23 cellular contexts compared by ENCODE assay signal in the genomic region with DNA sequence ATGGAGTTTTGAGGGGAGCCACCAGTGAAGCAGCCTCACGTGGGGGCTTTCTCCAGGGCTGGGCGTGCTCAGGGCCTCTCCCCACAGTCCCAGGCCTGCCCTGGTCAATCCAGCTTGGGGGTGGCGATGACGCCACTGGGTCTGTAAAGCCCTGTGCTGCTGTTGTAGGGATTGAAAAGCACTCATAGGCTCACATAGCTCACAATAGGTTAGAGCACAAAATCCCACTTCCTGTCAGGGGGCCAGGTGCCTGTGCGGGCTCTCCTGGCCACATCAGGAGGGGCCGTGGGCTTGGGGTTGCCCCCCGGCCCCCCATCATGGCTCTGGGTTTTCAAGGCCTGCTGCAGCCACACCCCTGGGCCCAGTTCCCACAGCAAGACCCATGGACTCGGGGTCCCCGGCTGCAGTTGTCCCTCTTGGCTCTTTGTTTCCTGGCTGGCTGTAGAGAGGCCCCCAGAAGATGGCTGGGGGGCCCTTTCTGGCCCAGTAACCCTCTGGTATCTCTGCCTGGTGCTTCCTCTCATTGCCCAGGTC.
DNase-seq lines count a peak whose midpoint lies in the region; ATAC-seq and TF ChIP-seq lines count a peak whose summit lies in the region.
"Had no signal": no experiment of that assay in that cellular context is flagged by ENCODE, and none has a peak within 500 bp of the region (broad histone marks: within the 10 kb centered on the region; RNA-seq: fewer than 3 reads in every experiment).

No MANE protein-coding gene starts in this region.

- POLR2A ChIA-PET in IMR-90 (lab: Charles Lee; ENCODE audit: unreplicated experiment) (no interaction called here), T-cell (lab: Charles Lee) (interaction anchor here in 1 of 2 donors (0.6 kb wide), 1 partner anchor 63 kb away, joined by 5 read pairs; a partner anchor contains a TSS)
- POLR2A ChIA-PET in activated CD4-positive, alpha-beta T cell treated with anti-CD3 and anti-CD28 coated beads for 36 hours (lab: Charles Lee) = no interaction called here

- peak overlapping the region; percentile 61 for H3K27ac Mint-ChIP-seq in central memory CD8-positive, alpha-beta T cell (ENCODE audit: low read depth)
- peak overlapping the region; percentile 17 for H3K27ac Mint-ChIP-seq in stimulated activated effector memory CD8-positive, alpha-beta T cell treated with anti-CD3 and anti-CD28 coated beads, Interleukin-12 subunit alpha, Interleukin-12 subunit beta, amount 100 ng/mL, for 72 hours
- H3K27ac Mint-ChIP-seq in activated CD4-positive, alpha-beta T cell treated with anti-CD3 and anti-CD28 coated beads for 36 hours = no peak overlapping the region
- no peak overlapping the region for H3K27ac Mint-ChIP-seq in T-cell
- H3K27ac Mint-ChIP-seq: GM23338 had no signal

- dilution Hi-C loops in IMR-90 (cut with HindIII; ENCODE audit: low sequenced_read_pairs, unreplicated experiment) = no loop called here

- no peak overlapping the region for H3K18ac ChIP-seq in IMR-90 (ENCODE audit: low read depth, low read length)

- H3K27ac ChIP-seq in right cardiac atrium (ENCODE audit: low read length) = no peak overlapping the region
- H3K27ac ChIP-seq in left ventricle myocardium inferior (replicated peaks) = no peak overlapping the region
- no peak overlapping the region for H3K27ac ChIP-seq in IMR-90 (ENCODE audit: insufficient read depth, low read length)
- H3K27ac ChIP-seq: HL-60 had no signal

- no peak for ATAC-seq in right cardiac atrium
- ATAC-seq in IMR-90 (ENCODE audit: low read depth) = no peak
- no peak for ATAC-seq in central memory CD8-positive, alpha-beta T cell (replicated peaks; ENCODE audit: extremely low read depth, poor library complexity, severe bottlenecking)
- ATAC-seq in stimulated activated effector memory CD8-positive, alpha-beta T cell treated with anti-CD3 and anti-CD28 coated beads, Interleukin-12 subunit alpha, Interleukin-12 subunit beta, amount 100 ng/mL, for 72 hours = no peak
- no peak for ATAC-seq in activated CD4-positive, alpha-beta T cell treated with anti-CD3 and anti-CD28 coated beads for 36 hours
- no peak for ATAC-seq in HG02759 (IDR thresholded peaks at IDR 0.05; ENCODE audit: unreplicated experiment)
- ATAC-seq in T-cell (replicated peaks in 1 of 4) = no peak
- ATAC-seq: GM23338, HCT116 had no signal

- no peak overlapping the region for H3K14ac ChIP-seq in IMR-90 (replicated peaks; ENCODE audit: low read depth, low read length)

- no TSS peak for BruUV-seq in IMR-90 (replicated peaks; lab: Mats Ljungman, UMichigan)

- H3K56ac ChIP-seq in IMR-90 (ENCODE audit: extremely low read depth, insufficient read depth, low read length) = no peak overlapping the region

- no peak overlapping the region for H4K91ac ChIP-seq in IMR-90 (ENCODE audit: insufficient read depth, low read depth, low read length)

- no peak overlapping the region for H3K23ac ChIP-seq in IMR-90 (ENCODE audit: low read depth, low read length)

- H3K36me3 ChIP-seq in left ventricle myocardium inferior (peaks cover 100% of the 10 kb centered on the region), IMR-90 (ENCODE audit: control insufficient read depth, insufficient read depth, low read length) (peaks cover 94% of the 10 kb centered on the region)

- no peak overlapping the region for H3K4me3 ChIP-seq in right cardiac atrium (ENCODE audit: low read length)
- H3K4me3 ChIP-seq in left ventricle myocardium inferior = no peak overlapping the region
- H3K4me3 ChIP-seq in IMR-90 (ENCODE audit: insufficient read depth, low read depth, low read length) = no peak overlapping the region
- H3K4me3 ChIP-seq: GM23338, MG63 had no signal

- DNase-seq in right cardiac atrium (peak in 2 of 3 donors; percentile 26 to 43), left ventricle myocardium inferior (no peak), IMR-90 (no peak), T-cell (no peak)
- DNase-seq in central memory CD8-positive, alpha-beta T cell (ENCODE audit: low spot score in 2 of 2) = no peak
- no peak for DNase-seq in stimulated activated effector memory CD8-positive, alpha-beta T cell treated with anti-CD3 and anti-CD28 coated beads, Interleukin-12 subunit alpha, Interleukin-12 subunit beta, amount 100 ng/mL, for 72 hours (ENCODE audit: low spot score in 2 of 2)
- no peak for DNase-seq in activated CD4-positive, alpha-beta T cell treated with anti-CD3 and anti-CD28 coated beads for 36 hours
- DNase-seq: C1 segment of cervical spinal cord; CD4-positive, alpha-beta memory T cell; COR-L47; DMS53; KBM-7; MG63; NCI-H1105 treated with DMSO at 0.1 percent for 48 hours; NCI-H2029 treated with DMSO at 0.1 percent for 48 hours; NCI-H2227 treated with DMSO at 0.1 percent for 48 hours; NCI-H526 treated with DMSO at 0.1 percent for 48 hours; RPMI8226; SHP77 treated with DMSO at 0.1 percent for 48 hours had no signal

- H3K79me1 ChIP-seq in IMR-90 (ENCODE audit: low read depth in 1 of 2, low read length in 2 of 2) = peaks cover 0 to 27% of the 10 kb centered on the region in 2 experiments; a peak in 2 of 4 replicates

- TF ChIP-seq CTCF in left ventricle myocardium inferior (IDR thresholded peaks at IDR 0.05; ENCODE audit: borderline replicate concordance) = no peak
- TF ChIP-seq CTCF in IMR-90 (conservative IDR thresholded peaks at IDR 0.05; ENCODE audit: low read depth, low read length) = no peak

- CTCF ChIA-PET in IMR-90 (lab: Yijun Ruan, JAX) = no interaction called here
- CTCF ChIA-PET in activated CD4-positive, alpha-beta T cell treated with anti-CD3 and anti-CD28 coated beads for 36 hours (lab: Charles Lee) = interaction anchor here (1.5 kb wide), 1 partner anchor 12 kb away, joined by 6 read pairs; no protein-coding TSS in a partner anchor
- CTCF ChIA-PET in T-cell (lab: Charles Lee) = interaction anchor here in 1 of 2 donors (0.6 kb wide), 1 partner anchor 256 kb away, joined by 4 read pairs; no protein-coding TSS in a partner anchor

- no peak overlapping the region for H3K9ac ChIP-seq in IMR-90 (ENCODE audit: low read depth, low read length)

- 91% methylated on average over 9 of the region's 9 CpGs for WGBS in right cardiac atrium
- WGBS in IMR-90 (ENCODE audit: extremely low coverage in 2 of 2, insufficient read length in 1 of 2), 2 experiments = no CpG with 5 or more reads among the region's 9 CpGs

- no peaks in the 10 kb centered on the region for H3K9me1 ChIP-seq in IMR-90 (ENCODE audit: insufficient read depth, low read length)

- H2BK5ac ChIP-seq in IMR-90 (ENCODE audit: low read depth, low read length, poor library complexity, severe bottlenecking) = no peak overlapping the region

- no peak overlapping the region for H4K5ac ChIP-seq in IMR-90 (ENCODE audit: low read depth, low read length)

- TF ChIP-seq RAD21 in IMR-90 (IDR thresholded peaks at IDR 0.05; ENCODE audit: low read length) = no peak

- peaks cover 36% of the 10 kb centered on the region for H3K36me3 Mint-ChIP-seq in central memory CD8-positive, alpha-beta T cell (ENCODE audit: insufficient read depth)
- H3K36me3 Mint-ChIP-seq in stimulated activated effector memory CD8-positive, alpha-beta T cell treated with anti-CD3 and anti-CD28 coated beads, Interleukin-12 subunit alpha, Interleukin-12 subunit beta, amount 100 ng/mL, for 72 hours = peaks cover 77% of the 10 kb centered on the region
- peaks cover 33% of the 10 kb centered on the region for H3K36me3 Mint-ChIP-seq in activated CD4-positive, alpha-beta T cell treated with anti-CD3 and anti-CD28 coated beads for 36 hours (ENCODE audit: low read depth)
- H3K36me3 Mint-ChIP-seq in T-cell = peaks cover 47% of the 10 kb centered on the region

- no peak for TF ChIP-seq POLR2A in IMR-90 (IDR thresholded peaks at IDR 0.05; ENCODE audit: low read depth, low read length)

- H3K9me3 ChIP-seq in right cardiac atrium (ENCODE audit: control insufficient read depth, low read length) = no peaks in the 10 kb centered on the region
- H3K9me3 ChIP-seq in left ventricle myocardium inferior (replicated peaks) = no peaks in the 10 kb centered on the region
- H3K9me3 ChIP-seq in IMR-90 (ENCODE audit: control insufficient read depth, insufficient read depth, low read length) = no peaks in the 10 kb centered on the region
- H3K9me3 ChIP-seq: MG63 had no signal

- H2AFZ ChIP-seq in IMR-90 (replicated peaks; ENCODE audit: low read length, poor library complexity) = no peak overlapping the region
- H2AFZ ChIP-seq: GM23338 had no signal

- H2AK5ac ChIP-seq in IMR-90 (ENCODE audit: low read depth, low read length) = no peak overlapping the region

- peak overlapping the region; percentile 37 for H2AK9ac ChIP-seq in IMR-90 (replicated peaks; ENCODE audit: low read depth, low read length, poor library complexity)

- no peak overlapping the region for H3K4ac ChIP-seq in IMR-90 (ENCODE audit: low read depth, low read length)

- no peaks in the 10 kb centered on the region for H3K4me1 ChIP-seq in right cardiac atrium (ENCODE audit: control insufficient read depth, insufficient read depth, low read length)
- H3K4me1 ChIP-seq in left ventricle myocardium inferior = no peaks in the 10 kb centered on the region
- H3K4me1 ChIP-seq in IMR-90 (ENCODE audit: control insufficient read depth, insufficient read depth, low read length) = no peaks in the 10 kb centered on the region

- in situ Hi-C loops in IMR-90 (cut with MboI; ENCODE audit: low sequenced_read_pairs) = no loop called here

- intact Hi-C loops in right cardiac atrium (cut with DNase I) = no loop called here
- intact Hi-C loops in left ventricle myocardium inferior (cut with micrococcal nuclease) = no loop called here
- intact Hi-C loops in IMR-90 (cut with micrococcal nuclease) = no loop called here
- intact Hi-C loops in activated CD4-positive, alpha-beta T cell treated with anti-CD3 and anti-CD28 coated beads for 36 hours (cut with DNase I, micrococcal nuclease) = no loop called here

- H3K27me3 ChIP-seq in right cardiac atrium (ENCODE audit: control insufficient read depth, insufficient read depth) (no peaks in the 10 kb centered on the region), left ventricle myocardium inferior (ENCODE audit: low read depth) (no peaks in the 10 kb centered on the region), IMR-90 (ENCODE audit: control insufficient read depth, insufficient read depth, low read length) (no peaks in the 10 kb centered on the region)
- H3K27me3 ChIP-seq: MG63 had no signal

- H3K4me1 Mint-ChIP-seq in central memory CD8-positive, alpha-beta T cell = no peaks in the 10 kb centered on the region
- H3K4me1 Mint-ChIP-seq in stimulated activated effector memory CD8-positive, alpha-beta T cell treated with anti-CD3 and anti-CD28 coated beads, Interleukin-12 subunit alpha, Interleukin-12 subunit beta, amount 100 ng/mL, for 72 hours = no peaks in the 10 kb centered on the region
- H3K4me1 Mint-ChIP-seq in activated CD4-positive, alpha-beta T cell treated with anti-CD3 and anti-CD28 coated beads for 36 hours = no peaks in the 10 kb centered on the region
- no peaks in the 10 kb centered on the region for H3K4me1 Mint-ChIP-seq in T-cell
- H3K4me1 Mint-ChIP-seq: CD4-positive, alpha-beta memory T cell; GM23338 had no signal

- H4K20me1 ChIP-seq in IMR-90 (ENCODE audit: insufficient read depth, low read length) = peaks cover 10% of the 10 kb centered on the region; the same call in 1 of the 2 replicates

- no peak overlapping the region for H3K4me3 Mint-ChIP-seq in central memory CD8-positive, alpha-beta T cell
- no peak overlapping the region for H3K4me3 Mint-ChIP-seq in stimulated activated effector memory CD8-positive, alpha-beta T cell treated with anti-CD3 and anti-CD28 coated beads, Interleukin-12 subunit alpha, Interleukin-12 subunit beta, amount 100 ng/mL, for 72 hours
- no peak overlapping the region for H3K4me3 Mint-ChIP-seq in activated CD4-positive, alpha-beta T cell treated with anti-CD3 and anti-CD28 coated beads for 36 hours
- H3K4me3 Mint-ChIP-seq in T-cell = no peak overlapping the region
- H3K4me3 Mint-ChIP-seq: CD4-positive, alpha-beta memory T cell; GM23338 had no signal

- H2BK120ac ChIP-seq in IMR-90 (ENCODE audit: low read depth, low read length) = no peak overlapping the region

- no peaks in the 10 kb centered on the region for H3K9me3 Mint-ChIP-seq in central memory CD8-positive, alpha-beta T cell
- H3K9me3 Mint-ChIP-seq in stimulated activated effector memory CD8-positive, alpha-beta T cell treated with anti-CD3 and anti-CD28 coated beads, Interleukin-12 subunit alpha, Interleukin-12 subunit beta, amount 100 ng/mL, for 72 hours = no peaks in the 10 kb centered on the region
- H3K9me3 Mint-ChIP-seq in activated CD4-positive, alpha-beta T cell treated with anti-CD3 and anti-CD28 coated beads for 36 hours (ENCODE audit: low read depth) = no peaks in the 10 kb centered on the region
- H3K9me3 Mint-ChIP-seq in T-cell = no peaks in the 10 kb centered on the region
- H3K9me3 Mint-ChIP-seq: CD4-positive, alpha-beta memory T cell; GM23338 had no signal

- no peak overlapping the region for H2BK15ac ChIP-seq in IMR-90 (ENCODE audit: low read depth, low read length)

- no peak overlapping the region for H2BK20ac ChIP-seq in IMR-90 (ENCODE audit: low read depth, low read length)

- no peak overlapping the region for H3K4me2 ChIP-seq in IMR-90 (ENCODE audit: low read depth, low read length)
- H3K4me2 ChIP-seq: GM23338 had no signal

- H4K8ac ChIP-seq in IMR-90 (ENCODE audit: low read depth in 2 of 2, low read length in 2 of 2) = no peak overlapping the region

- no peaks in the 10 kb centered on the region for H3K27me3 Mint-ChIP-seq in central memory CD8-positive, alpha-beta T cell
- no peaks in the 10 kb centered on the region for H3K27me3 Mint-ChIP-seq in activated CD4-positive, alpha-beta T cell treated with anti-CD3 and anti-CD28 coated beads for 36 hours
- H3K27me3 Mint-ChIP-seq in T-cell = no peaks in the 10 kb centered on the region
- H3K27me3 Mint-ChIP-seq: CD4-positive, alpha-beta memory T cell had no signal

Comparison
In these comparisons a context has a peak if more than half of its experiments do, and no peak if none do; other contexts are left out.
1. DNase-seq: peak in right cardiac atrium (2 of 3); none in left ventricle myocardium inferior (single experiment), IMR-90 (single experiment), central memory CD8-positive, alpha-beta T cell (0 of 2), stimulated activated effector memory CD8-positive, alpha-beta T cell treated with anti-CD3 and anti-CD28 coated beads, Interleukin-12 subunit alpha, Interleukin-12 subunit beta, amount 100 ng/mL, for 72 hours (0 of 2), activated CD4-positive, alpha-beta T cell treated with anti-CD3 and anti-CD28 coated beads for 36 hours (single experiment) and T-cell (0 of 34).
2. H3K27ac Mint-ChIP-seq: peak in central memory CD8-positive, alpha-beta T cell (single experiment) and stimulated activated effector memory CD8-positive, alpha-beta T cell treated with anti-CD3 and anti-CD28 coated beads, Interleukin-12 subunit alpha, Interleukin-12 subunit beta, amount 100 ng/mL, for 72 hours (single experiment); none in activated CD4-positive, alpha-beta T cell treated with anti-CD3 and anti-CD28 coated beads for 36 hours (single experiment) and T-cell (0 of 2).